1 cellular context compared by ENCODE assay signal in the genomic region with DNA sequence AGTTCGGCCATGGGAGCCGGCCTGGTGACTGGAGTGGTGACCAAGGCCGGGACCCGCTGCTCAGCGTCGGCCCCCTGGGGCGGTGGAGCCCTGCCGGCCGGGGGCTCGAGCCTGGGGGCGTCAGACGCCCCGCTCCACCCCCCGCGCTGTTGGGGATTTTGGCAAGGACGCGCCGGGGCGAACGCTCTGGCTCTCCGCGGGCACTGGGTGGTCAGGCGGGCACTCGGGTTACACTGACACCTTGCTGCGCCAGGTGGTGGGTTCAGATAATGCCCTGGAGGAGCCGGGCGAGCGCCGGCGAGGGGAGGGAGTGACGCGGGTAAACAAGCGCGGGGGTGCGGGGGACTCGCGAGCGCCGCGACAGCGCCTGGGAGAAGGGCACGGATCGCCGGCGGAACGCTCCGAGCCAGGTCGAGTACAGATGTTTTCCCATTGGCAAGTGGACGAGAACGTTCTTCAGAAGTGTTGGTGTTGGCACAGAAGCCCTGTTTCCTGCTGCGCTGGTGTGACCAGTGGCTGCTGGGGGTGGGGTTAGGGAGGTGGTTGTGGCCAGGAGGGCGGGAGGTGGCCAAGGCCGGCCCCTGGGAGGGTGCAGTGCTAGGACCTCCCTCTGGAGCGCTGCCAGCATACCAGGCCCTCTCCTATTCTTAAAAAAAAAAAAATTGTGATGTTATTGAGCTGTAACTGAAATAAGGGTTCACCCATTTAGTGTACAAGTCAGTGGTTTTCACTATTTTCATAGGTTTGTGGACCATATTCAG.
TF ChIP-seq lines count a peak whose summit lies in the region.

No MANE protein-coding gene starts in this region.

TF ChIP-seq in Ishikawa, 13 proteins besides CTCF, POLR2A, EP300 and RAD21 (continued from another document):
- TF ChIP-seq FOXM1 (IDR thresholded peaks at IDR 0.05; ENCODE audit: borderline replicate concordance, low read depth), result 0 out of 2 replicates have a peak, but pooled peaks have one; percentile 20
- TF ChIP-seq, protein P1, sequence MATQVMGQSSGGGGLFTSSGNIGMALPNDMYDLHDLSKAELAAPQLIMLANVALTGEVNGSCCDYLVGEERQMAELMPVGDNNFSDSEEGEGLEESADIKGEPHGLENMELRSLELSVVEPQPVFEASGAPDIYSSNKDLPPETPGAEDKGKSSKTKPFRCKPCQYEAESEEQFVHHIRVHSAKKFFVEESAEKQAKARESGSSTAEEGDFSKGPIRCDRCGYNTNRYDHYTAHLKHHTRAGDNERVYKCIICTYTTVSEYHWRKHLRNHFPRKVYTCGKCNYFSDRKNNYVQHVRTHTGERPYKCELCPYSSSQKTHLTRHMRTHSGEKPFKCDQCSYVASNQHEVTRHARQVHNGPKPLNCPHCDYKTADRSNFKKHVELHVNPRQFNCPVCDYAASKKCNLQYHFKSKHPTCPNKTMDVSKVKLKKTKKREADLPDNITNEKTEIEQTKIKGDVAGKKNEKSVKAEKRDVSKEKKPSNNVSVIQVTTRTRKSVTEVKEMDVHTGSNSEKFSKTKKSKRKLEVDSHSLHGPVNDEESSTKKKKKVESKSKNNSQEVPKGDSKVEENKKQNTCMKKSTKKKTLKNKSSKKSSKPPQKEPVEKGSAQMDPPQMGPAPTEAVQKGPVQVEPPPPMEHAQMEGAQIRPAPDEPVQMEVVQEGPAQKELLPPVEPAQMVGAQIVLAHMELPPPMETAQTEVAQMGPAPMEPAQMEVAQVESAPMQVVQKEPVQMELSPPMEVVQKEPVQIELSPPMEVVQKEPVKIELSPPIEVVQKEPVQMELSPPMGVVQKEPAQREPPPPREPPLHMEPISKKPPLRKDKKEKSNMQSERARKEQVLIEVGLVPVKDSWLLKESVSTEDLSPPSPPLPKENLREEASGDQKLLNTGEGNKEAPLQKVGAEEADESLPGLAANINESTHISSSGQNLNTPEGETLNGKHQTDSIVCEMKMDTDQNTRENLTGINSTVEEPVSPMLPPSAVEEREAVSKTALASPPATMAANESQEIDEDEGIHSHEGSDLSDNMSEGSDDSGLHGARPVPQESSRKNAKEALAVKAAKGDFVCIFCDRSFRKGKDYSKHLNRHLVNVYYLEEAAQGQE (IDR thresholded peaks at IDR 0.05; ENCODE audit: low read depth), result no peak
